ENCODE assay signal across 17 cellular contexts in the genomic region with DNA sequence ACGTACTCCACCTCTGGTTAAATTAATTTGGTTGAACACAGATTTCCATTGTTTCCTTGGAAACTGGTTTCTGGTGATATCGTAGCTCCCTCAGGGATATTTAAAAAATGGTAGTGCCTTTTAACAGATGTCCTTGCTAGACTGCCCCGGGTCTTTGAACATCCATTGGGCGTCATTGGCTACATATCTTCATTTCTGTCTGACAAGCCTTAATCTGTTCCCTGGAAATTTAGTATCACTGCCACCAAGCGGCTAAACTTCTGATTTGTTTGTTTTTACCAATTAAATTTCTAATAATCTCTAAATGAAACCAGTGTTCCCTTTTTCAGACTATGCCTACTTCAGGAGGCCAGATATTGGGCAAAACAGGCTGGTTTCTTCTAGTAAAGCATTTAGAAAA.
A peak's percentile ranks its signal among the peaks of the same experiment; 100 is the strongest.
DNase-seq lines count a peak whose midpoint lies in the region; ATAC-seq and TF ChIP-seq lines count a peak whose summit lies in the region.
"Had no signal": no experiment of that assay in that cellular context is flagged by ENCODE, and none has a peak within 500 bp of the region (broad histone marks: within the 10 kb centered on the region; RNA-seq: fewer than 3 reads in every experiment).

No MANE protein-coding gene starts in this region.

- H3K27ac ChIP-seq in heart right ventricle (peak overlapping the region in 1 of 10 donors; percentile 52), gastroesophageal sphincter (no peak overlapping the region)
- H3K27ac ChIP-seq: left lung, right lobe of liver had no signal

- H3K4me3 Mint-ChIP-seq in HFFc6 = no peak overlapping the region
- H3K4me3 Mint-ChIP-seq: CD4-positive, alpha-beta T cell; natural killer cell had no signal

- H3K4me1 ChIP-seq in heart right ventricle (peaks cover 0 to 49% (median 20%) of the 10 kb centered on the region in 9 donors), gastroesophageal sphincter (peaks cover 0 to 69% (median 5%) of the 10 kb centered on the region in 3 donors)
- H3K4me1 ChIP-seq: left lung had no signal

- no peaks in the 10 kb centered on the region for H3K9me3 ChIP-seq in heart right ventricle
- no peaks in the 10 kb centered on the region for H3K9me3 ChIP-seq in gastroesophageal sphincter
- H3K9me3 ChIP-seq: left lung, right lobe of liver had no signal

- H3K36me3 ChIP-seq in heart right ventricle = peaks cover 0 to 19% (median 0%) of the 10 kb centered on the region in 9 donors
- H3K36me3 ChIP-seq in gastroesophageal sphincter = peaks cover 0 to 4% of the 10 kb centered on the region in 2 donors

- TF ChIP-seq CTCF in AG10803 (conservative IDR thresholded peaks at IDR 0.05; ENCODE audit: low read length) (peak; percentile 28), HFFc6 (IDR thresholded peaks at IDR 0.05) (peak; percentile 26; the same call in 1 of the 2 replicates), heart right ventricle (IDR thresholded peaks at IDR 0.05) (peak in 2 of 9 donors; percentile 38 to 45), gastroesophageal sphincter (IDR thresholded peaks at IDR 0.05) (no peak)

- no peaks in the 10 kb centered on the region for H3K9me3 Mint-ChIP-seq in HFFc6
- H3K9me3 Mint-ChIP-seq: CD4-positive, alpha-beta T cell; natural killer cell had no signal

- 42 to 44% methylated on average over 5 of the region's 5 CpGs for WGBS in heart right ventricle, 2 donors
- 51 to 59% methylated on average over 5 of the region's 5 CpGs for WGBS in gastroesophageal sphincter (ENCODE audit: low coverage in 1 of 2), 2 donors

- no peak for TF ChIP-seq POLR2A in gastroesophageal sphincter (IDR thresholded peaks at IDR 0.05)

- intact Hi-C loops in heart right ventricle (cut with DNase I) = no loop called here

- H3K27me3 Mint-ChIP-seq in HFFc6 (ENCODE audit: insufficient read depth) = no peaks in the 10 kb centered on the region
- H3K27me3 Mint-ChIP-seq: CD4-positive, alpha-beta T cell had no signal

- peaks cover 11% of the 10 kb centered on the region for H3K36me3 Mint-ChIP-seq in HFFc6 (ENCODE audit: low read depth)
- H3K36me3 Mint-ChIP-seq: natural killer cell had no signal

- H3K4me3 ChIP-seq in AG10803 (ENCODE audit: low read length) (no peak overlapping the region), heart right ventricle (no peak overlapping the region), gastroesophageal sphincter (no peak overlapping the region)
- H3K4me3 ChIP-seq: left lung, right lobe of liver had no signal

- H3K27me3 ChIP-seq in heart right ventricle = no peaks in the 10 kb centered on the region
- H3K27me3 ChIP-seq in gastroesophageal sphincter = no peaks in the 10 kb centered on the region
- H3K27me3 ChIP-seq: left lung, right lobe of liver had no signal

- no peak overlapping the region for H3K27ac Mint-ChIP-seq in HFFc6
- H3K27ac Mint-ChIP-seq: CD4-positive, alpha-beta T cell had no signal

- no peak for TF ChIP-seq EP300 in gastroesophageal sphincter (IDR thresholded peaks at IDR 0.05)

- peak in 5 of 8 donors; percentile 39 to 80 (median 72) for ATAC-seq in heart right ventricle
- ATAC-seq in GM18498 (IDR thresholded peaks at IDR 0.05; ENCODE audit: unreplicated experiment) = no peak
- no peak for ATAC-seq in gastroesophageal sphincter
- ATAC-seq: left lung, natural killer cell had no signal

- H3K4me1 Mint-ChIP-seq in HFFc6 (ENCODE audit: low read depth) = peaks cover 27% of the 10 kb centered on the region

- DNase-seq in AG10803 (ENCODE audit: low read depth) (peak; percentile 17), HFFc6 (no peak), SK-N-DZ (ENCODE audit: low spot score) (peak; percentile 27), heart right ventricle (peak in 1 of 2 donors; percentile 17), HuH-7 (ENCODE audit: low spot score) (no peak), OCI-M2 (lab: John Stamatoyannopoulos, UW; ENCODE audit: unreplicated experiment) (no peak)
- DNase-seq: activated CD8-positive, alpha-beta memory T cell treated with anti-CD3 and anti-CD28 coated beads for 24 hours; activated effector memory CD4-positive, alpha-beta T cell treated with anti-CD3 and anti-CD28 coated beads, Interleukin-2, amount 50 U/mL, for 16 hours; CD4-positive, alpha-beta T cell; GDM1; H7; left lung; natural killer cell; right lobe of liver; stimulated activated naive CD4-positive, alpha-beta T cell had no signal

Comparison
In these comparisons a context has a peak if more than half of its experiments do, and no peak if none do; other contexts are left out.
1. DNase-seq: peak in AG10803 (single experiment) and SK-N-DZ (single experiment); none in HFFc6 (single experiment), HuH-7 (single experiment) and OCI-M2 (single experiment).
2. CTCF ChIP-seq: peak in AG10803 (single experiment) and HFFc6 (single experiment); none in gastroesophageal sphincter (0 of 4).
3. ATAC-seq: peak in heart right ventricle (5 of 8); none in GM18498 (single experiment) and gastroesophageal sphincter (single experiment).